Comparison of ENCODE assay signal across 9 cellular contexts in genomic region chr14:53011053-53011462, GRCh38.
DNase-seq lines count a peak whose midpoint lies in the region; ATAC-seq and TF ChIP-seq lines count a peak whose summit lies in the region.
"Had no signal": no experiment of that assay in that cellular context is flagged by ENCODE, and none has a peak within 500 bp of the region (broad histone marks: within the 10 kb centered on the region; RNA-seq: fewer than 3 reads in every experiment).

No MANE protein-coding gene starts in this region.

- H3K4me3 ChIP-seq in RWPE2 (ENCODE audit: severe bottlenecking) = no peak overlapping the region
- no peak overlapping the region for H3K4me3 ChIP-seq in fibroblast of pulmonary artery (replicated peaks; ENCODE audit: low read depth, low read length)
- H3K4me3 ChIP-seq in neural progenitor cell = no peak overlapping the region

- H3K27ac Mint-ChIP-seq in neural progenitor cell = no peak overlapping the region

- H3F3A ChIP-seq in neural progenitor cell (ENCODE audit: low read depth) = no peaks in the 10 kb centered on the region

- no peak overlapping the region for H3K4me3 Mint-ChIP-seq in neural progenitor cell

- H3K27me3 ChIP-seq in RWPE2 (ENCODE audit: insufficient read depth, poor library complexity, severe bottlenecking) = no peaks in the 10 kb centered on the region
- H3K27me3 ChIP-seq in neural progenitor cell = no peaks in the 10 kb centered on the region

- DNase-seq in AG08395 (ENCODE audit: low spot score) (peak; percentile 95), RWPE2 (ENCODE audit: low spot score) (peak; percentile 79), fibroblast of pulmonary artery (ENCODE audit: low read depth) (peak; percentile 98), neural progenitor cell (ENCODE audit: low spot score) (peak; percentile 65), NCI-H146 (lab: John Stamatoyannopoulos, UW) (no peak), HT-29 (ENCODE audit: low spot score) (no peak)
- no peak for DNase-seq in stimulated activated CD4-positive, alpha-beta T cell treated with anti-CD3 and anti-CD28 coated beads, Interleukin-4, amount 100 ng/mL, for 24 hours

- no peaks in the 10 kb centered on the region for H3K79me2 ChIP-seq in neural progenitor cell (ENCODE audit: low read depth)
- H3K79me2 ChIP-seq: parathyroid adenoma had no signal

- peak; percentile 99 for ATAC-seq in RWPE2 (ENCODE audit: low read depth)
- ATAC-seq in HG03565 (IDR thresholded peaks at IDR 0.05; ENCODE audit: unreplicated experiment) = no peak

- H3K27ac ChIP-seq in RWPE2 (ENCODE audit: poor library complexity, severe bottlenecking) = peak overlapping the region; percentile 86
- peak overlapping the region; percentile 19 for H3K27ac ChIP-seq in neural progenitor cell
- H3K27ac ChIP-seq: parathyroid adenoma had no signal

- H3K27me3 Mint-ChIP-seq in neural progenitor cell (ENCODE audit: insufficient read depth, low read depth) = no peaks in the 10 kb centered on the region

- no peaks in the 10 kb centered on the region for H3K36me3 ChIP-seq in RWPE2 (ENCODE audit: low read depth)
- H3K36me3 ChIP-seq in neural progenitor cell = no peaks in the 10 kb centered on the region

- H2AFZ ChIP-seq in neural progenitor cell (replicated peaks) = peak overlapping the region; percentile 67
- H2AFZ ChIP-seq: parathyroid adenoma had no signal

- no peaks in the 10 kb centered on the region for H3K9me3 Mint-ChIP-seq in neural progenitor cell

- TF ChIP-seq CTCF in RWPE2 (IDR thresholded peaks at IDR 0.05; ENCODE audit: poor library complexity, severe bottlenecking) = no peak
- TF ChIP-seq CTCF in fibroblast of pulmonary artery (IDR thresholded peaks at IDR 0.05; ENCODE audit: low read length, missing control alignments) = no peak
- no peak for TF ChIP-seq CTCF in neural progenitor cell (IDR thresholded peaks at IDR 0.05)

- peaks cover 17% of the 10 kb centered on the region for H3K4me1 Mint-ChIP-seq in neural progenitor cell

- no peaks in the 10 kb centered on the region for H3K36me3 Mint-ChIP-seq in neural progenitor cell

- peak overlapping the region; percentile 9 for H3K4me2 ChIP-seq in neural progenitor cell

- H3K9me3 ChIP-seq in RWPE2 (ENCODE audit: severe bottlenecking) (no peaks in the 10 kb centered on the region), neural progenitor cell (ENCODE audit: low read depth) (no peaks in the 10 kb centered on the region)

- H4K20me1 ChIP-seq in neural progenitor cell (ENCODE audit: low read depth) = no peaks in the 10 kb centered on the region

- H3K4me1 ChIP-seq in RWPE2 (ENCODE audit: insufficient read depth, poor library complexity, severe bottlenecking) (peaks cover 17% of the 10 kb centered on the region), neural progenitor cell (peaks cover 10% of the 10 kb centered on the region)
- H3K4me1 ChIP-seq: parathyroid adenoma had no signal

- no peak overlapping the region for H3K9ac ChIP-seq in neural progenitor cell
- H3K9ac ChIP-seq: parathyroid adenoma had no signal

Comparison
In these comparisons a context has a peak if more than half of its experiments do, and no peak if none do; other contexts are left out.
1. DNase-seq: peak in AG08395 (single experiment), RWPE2 (single experiment), fibroblast of pulmonary artery (single experiment) and neural progenitor cell (single experiment); none in NCI-H146 (single experiment), HT-29 (single experiment) and stimulated activated CD4-positive, alpha-beta T cell treated with anti-CD3 and anti-CD28 coated beads, Interleukin-4, amount 100 ng/mL, for 24 hours (single experiment).